8 cellular contexts compared by ENCODE assay signal in the genomic region with DNA sequence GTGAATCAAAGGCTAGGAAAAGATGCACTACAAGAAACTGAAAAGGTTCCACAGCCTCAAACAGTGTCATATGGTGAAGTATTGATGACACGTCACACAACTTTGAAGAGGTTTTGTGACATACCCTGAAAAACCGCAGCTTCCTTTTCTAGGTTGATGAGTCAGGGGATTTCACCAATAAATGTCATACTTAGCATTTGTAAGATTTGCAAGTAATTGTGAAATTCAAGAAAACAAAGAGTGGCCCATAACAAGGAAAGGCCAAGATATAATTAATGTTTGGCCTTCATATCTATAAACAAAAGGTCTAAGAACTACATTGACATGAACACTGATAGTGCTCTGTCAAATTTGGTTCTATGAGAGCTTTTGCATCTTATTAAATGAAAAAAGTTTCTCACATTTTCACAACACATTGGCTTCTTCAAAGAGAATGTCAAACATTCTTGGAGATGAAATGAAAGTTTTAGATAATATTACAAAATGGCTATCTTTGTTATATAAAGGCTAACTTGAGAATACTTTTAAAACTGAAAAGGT.
DNase-seq lines count a peak whose midpoint lies in the region; ATAC-seq and TF ChIP-seq lines count a peak whose summit lies in the region.

No MANE protein-coding gene starts in this region.

- no peaks in the 10 kb centered on the region for H3K79me2 ChIP-seq in mammary epithelial cell (ENCODE audit: insufficient read depth, low read length)

- peaks cover 20% of the 10 kb centered on the region for H3K4me1 ChIP-seq in A673 (ENCODE audit: insufficient read depth, low read length, poor library complexity, severe bottlenecking)
- peaks cover 20% of the 10 kb centered on the region for H3K4me1 ChIP-seq in mammary epithelial cell (ENCODE audit: insufficient read depth, low read length)

- CTCF ChIA-PET in A673 (lab: Charles Lee) = no interaction called here
- CTCF ChIA-PET in mammary epithelial cell (lab: Charles Lee; ENCODE audit: low non-redundant PET) = no interaction called here

- peak overlapping the region; percentile 37 for H3K4me2 ChIP-seq in mammary epithelial cell (ENCODE audit: insufficient read depth, low read depth, low read length)

- WGBS in mammary epithelial cell (ENCODE audit: low coverage, missing lambda C conversion rate) = 0% methylated on average over 2 of the region's 2 CpGs

- H3K9me3 ChIP-seq in A673 (ENCODE audit: low read depth, low read length, poor library complexity, severe bottlenecking) = peaks cover 14% of the 10 kb centered on the region
- peaks cover 7% of the 10 kb centered on the region for H3K9me3 ChIP-seq in mammary epithelial cell (replicated peaks; ENCODE audit: insufficient read depth, low read length)
- H3K9me3 ChIP-seq in WERI-Rb-1 (ENCODE audit: severe bottlenecking) = no peaks in the 10 kb centered on the region

- H3K9ac ChIP-seq in mammary epithelial cell (ENCODE audit: insufficient read depth, low read length) = peak overlapping the region; percentile 38

- dilution Hi-C loops in mammary epithelial cell (cut with HindIII; ENCODE audit: low sequenced_read_pairs) = no loop called here

- H4K20me1 ChIP-seq in mammary epithelial cell (ENCODE audit: insufficient read depth, low read length) = no peaks in the 10 kb centered on the region

- no peak overlapping the region for H2AFZ ChIP-seq in mammary epithelial cell (ENCODE audit: low read depth, low read length)

- TF ChIP-seq CTCF in A673 (conservative IDR thresholded peaks at IDR 0.05; ENCODE audit: low read depth, low read length) (no peak), mammary epithelial cell (conservative IDR thresholded peaks at IDR 0.05 in 1 of 2, IDR thresholded peaks at IDR 0.05 in 1 of 2; ENCODE audit: extremely low read depth in 1 of 2, insufficient read depth in 1 of 2, low read depth in 1 of 2, low read length in 2 of 2) (no peak), WERI-Rb-1 (IDR thresholded peaks at IDR 0.05; ENCODE audit: low read depth, low read length) (no peak)

- H3K27ac ChIP-seq in A673 (ENCODE audit: low read depth, low read length, poor library complexity, severe bottlenecking) = peak overlapping the region; percentile 28
- H3K27ac ChIP-seq in mammary epithelial cell (ENCODE audit: insufficient read depth, low read depth, low read length) = peak overlapping the region; percentile 66
- H3K27ac ChIP-seq in WERI-Rb-1 = no peak overlapping the region

- intact Hi-C loops in A673 (cut with micrococcal nuclease; ENCODE audit: unreplicated experiment) (no loop called here), mammary epithelial cell (cut with micrococcal nuclease) (loop anchor here (1.0 to 2.0 kb wide), 3 partner anchors 34 to 79 kb away; no protein-coding TSS in a partner anchor), sciatic nerve (cut with DNase I) (no loop called here)

- POLR2A ChIA-PET in A673 (lab: Charles Lee; ENCODE audit: low non-redundant PET) = no interaction called here

- H3K4me3 ChIP-seq in A673 (ENCODE audit: low read depth, low read length, poor library complexity, severe bottlenecking) = no peak overlapping the region
- no peak overlapping the region for H3K4me3 ChIP-seq in mammary epithelial cell (replicated peaks in 1 of 3; ENCODE audit: insufficient read depth in 1 of 3, low read depth in 2 of 3, low read length in 3 of 3)
- H3K4me3 ChIP-seq in WERI-Rb-1 (ENCODE audit: low read depth, low read length) = no peak overlapping the region

- H3K36me3 ChIP-seq in A673 (ENCODE audit: insufficient read depth, low read length, poor library complexity, severe bottlenecking) (no peaks in the 10 kb centered on the region), mammary epithelial cell (ENCODE audit: insufficient read depth, low read length) (no peaks in the 10 kb centered on the region), WERI-Rb-1 (no peaks in the 10 kb centered on the region)

- no TSS peak for BruUV-seq in A673 (replicated peaks; lab: Mats Ljungman, UMichigan)
- TSS peak; percentile 53 for BruUV-seq in mammary epithelial cell (replicated peaks; lab: Mats Ljungman, UMichigan)

- in situ Hi-C loops in mammary epithelial cell (cut with MboI; ENCODE audit: low sequenced_read_pairs in 2 of 2) = loop anchor here in 1 of 2 donors (5.0 kb wide), 1 partner anchor 59 kb away; no protein-coding TSS in a partner anchor

- H3K27me3 ChIP-seq in A673 (replicated peaks; ENCODE audit: insufficient read depth, low read depth, low read length, poor library complexity) = no peaks in the 10 kb centered on the region
- no peaks in the 10 kb centered on the region for H3K27me3 ChIP-seq in mammary epithelial cell (ENCODE audit: insufficient read depth, low read length)
- H3K27me3 ChIP-seq in WERI-Rb-1 (ENCODE audit: insufficient read depth, low read depth, severe bottlenecking) = peaks cover 3% of the 10 kb centered on the region

- DNase-seq in A673 (ENCODE audit: low spot score) (peak; percentile 85), RPMI8226 (peak; percentile 97), mammary epithelial cell (peak; percentile 94), sciatic nerve (ENCODE audit: low spot score) (no peak), WERI-Rb-1 (no peak), hippocampal formation (lab: John Stamatoyannopoulos, UW) (no peak)

- ATAC-seq in GM18867 (IDR thresholded peaks at IDR 0.05; ENCODE audit: unreplicated experiment) (peak; percentile 95), HG03045 (IDR thresholded peaks at IDR 0.05; ENCODE audit: unreplicated experiment) (peak; percentile 88), sciatic nerve (peak; percentile 88)

Comparison
In these comparisons a context has a peak if more than half of its experiments do, and no peak if none do; other contexts are left out.
1. DNase-seq: peak in A673 (single experiment), RPMI8226 (single experiment) and mammary epithelial cell (single experiment); none in sciatic nerve (single experiment), WERI-Rb-1 (single experiment) and hippocampal formation (0 of 2).
2. Peak in every context shown above with its lines, with median percentiles within 50 percentile points of each other: ATAC-seq.